Comparison of ENCODE assay signal across 25 cellular contexts in the genomic region with DNA sequence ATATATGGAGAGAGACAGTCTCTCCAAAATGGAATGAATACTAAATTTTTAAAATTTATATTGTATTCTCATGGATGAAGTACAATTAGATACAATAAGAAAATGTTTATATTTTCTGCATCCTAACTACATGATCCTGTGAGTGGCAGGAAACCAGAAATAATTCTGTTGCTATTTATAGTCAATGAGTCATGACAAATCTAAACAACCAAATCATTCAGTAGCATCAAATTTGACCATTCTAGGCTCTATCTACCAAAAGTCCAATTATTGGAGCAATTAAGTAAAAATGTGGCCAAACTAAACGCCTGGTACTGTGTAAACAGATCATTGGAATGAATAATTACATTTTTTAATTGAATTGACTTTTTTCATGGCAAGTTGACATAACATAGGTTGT.
"Had no signal": no experiment of that assay in that cellular context is flagged by ENCODE, and none has a peak within 500 bp of the region (broad histone marks: within the 10 kb centered on the region; RNA-seq: fewer than 3 reads in every experiment).

No MANE protein-coding gene starts in this region.

- H3K9me3 ChIP-seq: ascending aorta had no signal

- DNase-seq: activated CD4-positive, alpha-beta T cell treated with anti-CD3 and anti-CD28 coated beads for 36 hours; activated CD4-positive, alpha-beta T cell treated with anti-CD3 and anti-CD28 coated beads, Interleukin-2, amount 10 ng/mL, durations not matched to agents 7 days and 5 days; activated CD4-positive, alpha-beta T cell treated with anti-CD3 and anti-CD28 coated beads, Interleukin-2, amount 50 U/mL, for 48 hours; activated CD8-positive, alpha-beta T cell treated with anti-CD3 and anti-CD28 coated beads, Interleukin-2, amount 10 ng/mL, durations not matched to agents 7 days and 5 days; activated gamma-delta T cell; activated naive CD4-positive, alpha-beta T cell treated with Interleukin-2 at 50 U/mL for 16 hours; activated naive CD8-positive, alpha-beta T cell treated with anti-CD3 and anti-CD28 coated beads, Interleukin-2, amount 10 ng/mL, durations not matched to agents 7 days and 5 days; activated T-cell treated with anti-CD3 and anti-CD28 coated beads, Interleukin-2, amount 50 U/mL, for 24 hours; amygdala; Karpas-422; KBM-7; MM.1S; MV-4-11; NCI-H1092; NCI-H1436 treated with DMSO at 0.1 percent for 48 hours; NCI-H187 treated with DMSO at 0.1 percent for 48 hours; NCI-H2081; NCI-H226; NCI-H510A; NCI-H526; PC-9 had no signal

- H3K27me3 ChIP-seq: ascending aorta, cardiac muscle cell had no signal

- H3K27ac ChIP-seq: ascending aorta, cardiac muscle cell, PC-9, RWPE1, SK-N-MC had no signal

- H3K36me3 ChIP-seq: ascending aorta, cardiac muscle cell had no signal

- H3K4me3 ChIP-seq: ascending aorta, cardiac muscle cell, PC-9, SK-N-MC had no signal

- H3K4me1 ChIP-seq: ascending aorta had no signal
